Comparison of ENCODE assay signal across 2 cellular contexts in the genomic region with DNA sequence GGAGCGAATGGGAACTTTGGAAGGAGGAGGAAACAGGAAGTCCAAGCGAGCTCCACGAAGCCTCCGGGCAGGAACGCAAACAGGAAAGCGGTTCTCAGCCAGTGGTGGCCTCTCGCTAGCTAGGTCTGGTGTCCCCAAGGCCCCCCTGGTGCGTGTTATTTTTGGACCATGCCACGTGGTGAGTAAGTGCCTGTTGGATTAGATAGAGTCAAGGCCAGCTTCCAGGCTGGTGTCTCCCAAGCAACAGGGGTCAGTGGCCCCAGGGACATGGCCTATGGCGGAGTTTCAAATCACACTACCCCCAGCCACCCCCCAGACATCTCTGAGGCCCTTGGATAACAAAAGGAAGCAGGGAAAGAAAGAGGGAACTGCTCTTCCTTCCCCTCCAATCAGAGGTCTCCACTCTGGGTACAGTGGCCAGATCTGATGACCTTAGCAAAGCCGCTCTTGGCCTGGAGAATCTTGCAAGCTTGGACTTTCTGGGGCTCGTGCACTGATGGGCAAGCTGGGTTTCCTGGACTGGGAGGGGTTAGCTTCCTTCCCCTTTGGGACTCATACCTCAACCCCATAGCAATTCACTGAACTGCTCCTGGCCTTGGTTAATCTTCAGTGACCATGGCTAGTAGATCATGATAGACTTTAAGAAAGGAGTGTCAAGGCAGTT.
TF ChIP-seq lines count a peak whose summit lies in the region.

No MANE protein-coding gene starts in this region.

TF ChIP-seq in liver, 16 proteins besides CTCF, POLR2A, EP300 and RAD21:
- TF ChIP-seq SP1 (IDR thresholded peaks at IDR 0.05) (peak; percentile 74), HNF4A (conservative IDR thresholded peaks at IDR 0.05) (peak; percentile 43 to 49), NR2F2 (IDR thresholded peaks at IDR 0.05) (peak; percentile 96), FOXA1 (IDR thresholded peaks at IDR 0.05) (no peak), YY1 (IDR thresholded peaks at IDR 0.05) (peak; percentile 39), EGR1 (IDR thresholded peaks at IDR 0.05; ENCODE audit: low read depth in 2 of 2) (peak in 1 of 2 donors; percentile 46), HNF4G (IDR thresholded peaks at IDR 0.05) (no peak), RXRA (IDR thresholded peaks at IDR 0.05) (peak; percentile 97 to 99), FOXA2 (IDR thresholded peaks at IDR 0.05) (no peak), GABPA (IDR thresholded peaks at IDR 0.05 in 1 of 2, conservative IDR thresholded peaks at IDR 0.05 in 1 of 2) (peak; percentile 43 to 60)
- TF ChIP-seq, protein P1, sequence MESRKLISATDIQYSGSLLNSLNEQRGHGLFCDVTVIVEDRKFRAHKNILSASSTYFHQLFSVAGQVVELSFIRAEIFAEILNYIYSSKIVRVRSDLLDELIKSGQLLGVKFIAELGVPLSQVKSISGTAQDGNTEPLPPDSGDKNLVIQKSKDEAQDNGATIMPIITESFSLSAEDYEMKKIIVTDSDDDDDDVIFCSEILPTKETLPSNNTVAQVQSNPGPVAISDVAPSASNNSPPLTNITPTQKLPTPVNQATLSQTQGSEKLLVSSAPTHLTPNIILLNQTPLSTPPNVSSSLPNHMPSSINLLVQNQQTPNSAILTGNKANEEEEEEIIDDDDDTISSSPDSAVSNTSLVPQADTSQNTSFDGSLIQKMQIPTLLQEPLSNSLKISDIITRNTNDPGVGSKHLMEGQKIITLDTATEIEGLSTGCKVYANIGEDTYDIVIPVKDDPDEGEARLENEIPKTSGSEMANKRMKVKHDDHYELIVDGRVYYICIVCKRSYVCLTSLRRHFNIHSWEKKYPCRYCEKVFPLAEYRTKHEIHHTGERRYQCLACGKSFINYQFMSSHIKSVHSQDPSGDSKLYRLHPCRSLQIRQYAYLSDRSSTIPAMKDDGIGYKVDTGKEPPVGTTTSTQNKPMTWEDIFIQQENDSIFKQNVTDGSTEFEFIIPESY (IDR thresholded peaks at IDR 0.05): peak; percentile 38
- TF ChIP-seq, protein P2, sequence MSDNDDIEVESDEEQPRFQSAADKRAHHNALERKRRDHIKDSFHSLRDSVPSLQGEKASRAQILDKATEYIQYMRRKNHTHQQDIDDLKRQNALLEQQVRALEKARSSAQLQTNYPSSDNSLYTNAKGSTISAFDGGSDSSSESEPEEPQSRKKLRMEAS (IDR thresholded peaks at IDR 0.05): peak; percentile 88

TF ChIP-seq in HepG2, 621 proteins besides CTCF, POLR2A, EP300 and RAD21:
- TF ChIP-seq ZNF329 (CRISPR knock-in tag; IDR thresholded peaks at IDR 0.05; ENCODE audit: low read depth) (no peak), ZNF709 (CRISPR knock-in tag; IDR thresholded peaks at IDR 0.05) (no peak), HNRNPUL1 (IDR thresholded peaks at IDR 0.05; ENCODE audit: low read depth, low read length) (no peak), IKZF1 (IDR thresholded peaks at IDR 0.05) (no peak), NONO (IDR thresholded peaks at IDR 0.05) (no peak), NONO (CRISPR knock-in tag; conservative IDR thresholded peaks at IDR 0.05) (no peak), NKX3-1 (CRISPR knock-in tag; IDR thresholded peaks at IDR 0.05) (no peak), BCL6 (CRISPR knock-in tag; IDR thresholded peaks at IDR 0.05) (no peak), XBP1 (CRISPR knock-in tag; IDR thresholded peaks at IDR 0.05) (no peak), ZSCAN25 (CRISPR knock-in tag; IDR thresholded peaks at IDR 0.05) (no peak), CBX1 (IDR thresholded peaks at IDR 0.05; ENCODE audit: low read depth) (no peak), KAT8 (CRISPR knock-in tag; IDR thresholded peaks at IDR 0.05) (no peak), SAFB2 (CRISPR knock-in tag; IDR thresholded peaks at IDR 0.05; ENCODE audit: borderline replicate concordance, low read depth) (no peak), TARDBP (CRISPR knock-in tag; IDR thresholded peaks at IDR 0.05) (no peak), DMAP1 (CRISPR knock-in tag; IDR thresholded peaks at IDR 0.05) (no peak), CEBPG (CRISPR knock-in tag; IDR thresholded peaks at IDR 0.05) (no peak), NFYB (CRISPR knock-in tag; IDR thresholded peaks at IDR 0.05) (no peak), REXO4 (CRISPR knock-in tag; IDR thresholded peaks at IDR 0.05; ENCODE audit: borderline replicate concordance) (no peak), GATAD2A (CRISPR knock-in tag; IDR thresholded peaks at IDR 0.05) (no peak)
- TF ChIP-seq, protein P3, sequence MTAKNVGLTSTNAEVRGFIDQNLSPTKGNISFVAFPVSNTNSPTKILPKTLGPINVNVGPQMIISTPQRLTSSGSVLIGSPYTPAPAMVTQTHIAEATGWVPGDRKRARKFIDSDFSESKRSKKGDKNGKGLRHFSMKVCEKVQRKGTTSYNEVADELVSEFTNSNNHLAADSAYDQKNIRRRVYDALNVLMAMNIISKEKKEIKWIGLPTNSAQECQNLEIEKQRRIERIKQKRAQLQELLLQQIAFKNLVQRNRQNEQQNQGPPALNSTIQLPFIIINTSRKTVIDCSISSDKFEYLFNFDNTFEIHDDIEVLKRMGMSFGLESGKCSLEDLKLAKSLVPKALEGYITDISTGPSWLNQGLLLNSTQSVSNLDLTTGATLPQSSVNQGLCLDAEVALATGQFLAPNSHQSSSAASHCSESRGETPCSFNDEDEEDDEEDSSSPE (CRISPR knock-in tag; IDR thresholded peaks at IDR 0.05): no peak
- TF ChIP-seq, protein P4, sequence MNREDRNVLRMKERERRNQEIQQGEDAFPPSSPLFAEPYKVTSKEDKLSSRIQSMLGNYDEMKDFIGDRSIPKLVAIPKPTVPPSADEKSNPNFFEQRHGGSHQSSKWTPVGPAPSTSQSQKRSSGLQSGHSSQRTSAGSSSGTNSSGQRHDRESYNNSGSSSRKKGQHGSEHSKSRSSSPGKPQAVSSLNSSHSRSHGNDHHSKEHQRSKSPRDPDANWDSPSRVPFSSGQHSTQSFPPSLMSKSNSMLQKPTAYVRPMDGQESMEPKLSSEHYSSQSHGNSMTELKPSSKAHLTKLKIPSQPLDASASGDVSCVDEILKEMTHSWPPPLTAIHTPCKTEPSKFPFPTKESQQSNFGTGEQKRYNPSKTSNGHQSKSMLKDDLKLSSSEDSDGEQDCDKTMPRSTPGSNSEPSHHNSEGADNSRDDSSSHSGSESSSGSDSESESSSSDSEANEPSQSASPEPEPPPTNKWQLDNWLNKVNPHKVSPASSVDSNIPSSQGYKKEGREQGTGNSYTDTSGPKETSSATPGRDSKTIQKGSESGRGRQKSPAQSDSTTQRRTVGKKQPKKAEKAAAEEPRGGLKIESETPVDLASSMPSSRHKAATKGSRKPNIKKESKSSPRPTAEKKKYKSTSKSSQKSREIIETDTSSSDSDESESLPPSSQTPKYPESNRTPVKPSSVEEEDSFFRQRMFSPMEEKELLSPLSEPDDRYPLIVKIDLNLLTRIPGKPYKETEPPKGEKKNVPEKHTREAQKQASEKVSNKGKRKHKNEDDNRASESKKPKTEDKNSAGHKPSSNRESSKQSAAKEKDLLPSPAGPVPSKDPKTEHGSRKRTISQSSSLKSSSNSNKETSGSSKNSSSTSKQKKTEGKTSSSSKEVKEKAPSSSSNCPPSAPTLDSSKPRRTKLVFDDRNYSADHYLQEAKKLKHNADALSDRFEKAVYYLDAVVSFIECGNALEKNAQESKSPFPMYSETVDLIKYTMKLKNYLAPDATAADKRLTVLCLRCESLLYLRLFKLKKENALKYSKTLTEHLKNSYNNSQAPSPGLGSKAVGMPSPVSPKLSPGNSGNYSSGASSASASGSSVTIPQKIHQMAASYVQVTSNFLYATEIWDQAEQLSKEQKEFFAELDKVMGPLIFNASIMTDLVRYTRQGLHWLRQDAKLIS (CRISPR knock-in tag; IDR thresholded peaks at IDR 0.05): no peak
